In the genomic region with DNA sequence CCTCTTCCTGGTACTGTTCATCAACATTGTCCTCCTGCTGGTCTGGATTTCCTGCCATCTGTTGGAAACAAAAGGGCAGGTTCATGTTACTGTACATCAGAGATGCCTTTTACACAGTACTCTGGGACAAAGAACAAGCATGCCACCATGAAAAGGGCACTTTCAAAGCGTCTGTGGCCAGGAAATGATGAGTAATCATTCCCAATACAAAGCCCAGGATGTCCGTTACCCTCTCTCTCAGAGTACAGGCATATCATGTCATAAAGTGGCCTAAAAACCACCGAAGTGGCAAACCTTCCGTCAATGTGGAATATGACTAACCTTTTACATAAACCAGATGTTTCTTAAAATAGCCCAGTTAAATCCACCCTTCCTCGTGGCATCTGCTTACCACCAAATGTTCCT, we compare ENCODE assay signal across 8 cellular contexts.
DNase-seq lines count a peak whose midpoint lies in the region; ATAC-seq, FAIRE-seq and TF ChIP-seq lines count a peak whose summit lies in the region.

No MANE protein-coding gene starts in this region.

- 20 to 26% (median 21%) methylated on average over 5 of the region's 5 CpGs for WGBS in spleen, 5 donors

- peak overlapping the region in 1 of 8 donors; percentile 18 for H3K27ac ChIP-seq in spleen

- H3K9me3 Mint-ChIP-seq in T-helper 2 cell treated with Interferon-gamma antibody and Interleukin-4, amounts not matched to agents 5 μg/mL and 100 μg/mL, for 36 hours = no peaks in the 10 kb centered on the region
- H3K9me3 Mint-ChIP-seq in glutamatergic neuron (ENCODE audit: unreplicated experiment) (peaks cover 3% of the 10 kb centered on the region), WTC11 (no peaks in the 10 kb centered on the region)

- intact Hi-C loops in spleen (cut with DNase I; ENCODE audit: low total_unique reads) = no loop called here

- peak overlapping the region; percentile 19 for H3K4me3 Mint-ChIP-seq in T-helper 2 cell treated with Interferon-gamma antibody and Interleukin-4, amounts not matched to agents 5 μg/mL and 100 μg/mL, for 36 hours
- H3K4me3 Mint-ChIP-seq in glutamatergic neuron (ENCODE audit: unreplicated experiment) = peak overlapping the region; percentile 8
- no peak overlapping the region for H3K4me3 Mint-ChIP-seq in WTC11

- H3K36me3 ChIP-seq in spleen = peaks cover 0 to 100% (median 40%) of the 10 kb centered on the region in 6 donors

- DNase-seq in Jurkat, Clone E6-1 (ENCODE audit: low read depth, low spot score) = peak; percentile 10
- peak; percentile 68 for DNase-seq in T-helper 2 cell treated with Interferon-gamma antibody and Interleukin-4, amounts not matched to agents 5 μg/mL and 100 μg/mL, for 36 hours (ENCODE audit: low spot score)
- no peak for DNase-seq in glutamatergic neuron
- DNase-seq in frontal cortex (ENCODE audit: low spot score in 2 of 2) = no peak
- DNase-seq in WTC11 (ENCODE audit: low spot score) = no peak
- DNase-seq in NCI-H1694 treated with DMSO at 0.1 percent for 48 hours (lab: John Stamatoyannopoulos, UW) = no peak
- DNase-seq in spleen = no peak

- ATAC-seq in GM18907 (IDR thresholded peaks at IDR 0.05; ENCODE audit: unreplicated experiment) (peak; percentile 74), WTC11 (no peak)

- H3K27ac Mint-ChIP-seq in T-helper 2 cell treated with Interferon-gamma antibody and Interleukin-4, amounts not matched to agents 5 μg/mL and 100 μg/mL, for 36 hours = peak overlapping the region; percentile 38
- H3K27ac Mint-ChIP-seq in glutamatergic neuron (ENCODE audit: unreplicated experiment) (peak overlapping the region; percentile 88), WTC11 (no peak overlapping the region)

- peaks cover 13% of the 10 kb centered on the region for H3K4me1 Mint-ChIP-seq in T-helper 2 cell treated with Interferon-gamma antibody and Interleukin-4, amounts not matched to agents 5 μg/mL and 100 μg/mL, for 36 hours (ENCODE audit: low read depth)
- peaks cover 40% of the 10 kb centered on the region for H3K4me1 Mint-ChIP-seq in glutamatergic neuron (ENCODE audit: low read depth, unreplicated experiment)
- H3K4me1 Mint-ChIP-seq in WTC11 = peaks cover 6% of the 10 kb centered on the region

- POLR2A ChIA-PET in WTC11 (lab: Charles Lee) = no interaction called here

- FAIRE-seq in frontal cortex (lab: Jason Lieb, UNC) = no peak

- no peaks in the 10 kb centered on the region for H3K27me3 Mint-ChIP-seq in T-helper 2 cell treated with Interferon-gamma antibody and Interleukin-4, amounts not matched to agents 5 μg/mL and 100 μg/mL, for 36 hours (ENCODE audit: low read depth)
- peaks cover 2% of the 10 kb centered on the region for H3K27me3 Mint-ChIP-seq in glutamatergic neuron (ENCODE audit: unreplicated experiment)
- no peaks in the 10 kb centered on the region for H3K27me3 Mint-ChIP-seq in WTC11 (ENCODE audit: low read depth)

- no peak overlapping the region for H3K4me3 ChIP-seq in Jurkat, Clone E6-1 (ENCODE audit: low read length)
- no peak overlapping the region for H3K4me3 ChIP-seq in spleen

- peaks cover 8% of the 10 kb centered on the region for H3K36me3 Mint-ChIP-seq in T-helper 2 cell treated with Interferon-gamma antibody and Interleukin-4, amounts not matched to agents 5 μg/mL and 100 μg/mL, for 36 hours (ENCODE audit: low read depth)
- no peaks in the 10 kb centered on the region for H3K36me3 Mint-ChIP-seq in glutamatergic neuron (ENCODE audit: unreplicated experiment)
- H3K36me3 Mint-ChIP-seq in WTC11 = peaks cover 58% of the 10 kb centered on the region

- H3K27me3 ChIP-seq in spleen (replicated peaks in 1 of 7) = no peaks in the 10 kb centered on the region

- no peaks in the 10 kb centered on the region for H3K4me1 ChIP-seq in spleen

- no peak for TF ChIP-seq POLR2A in spleen (IDR thresholded peaks at IDR 0.05)

- no peaks in the 10 kb centered on the region for H3K9me3 ChIP-seq in spleen

- TF ChIP-seq CTCF in glutamatergic neuron (IDR thresholded peaks at IDR 0.05; ENCODE audit: partially characterized antibody, unreplicated experiment) (no peak), WTC11 (IDR thresholded peaks at IDR 0.05) (no peak), spleen (IDR thresholded peaks at IDR 0.05 in 8 of 11, conservative IDR thresholded peaks at IDR 0.05 in 3 of 11) (no peak)

- CTCF ChIA-PET in WTC11 (lab: Charles Lee) = no interaction called here

TF ChIP-seq in WTC11, 78 proteins besides CTCF, POLR2A, EP300 and RAD21:
- TF ChIP-seq GTF2I (CRISPR knock-in tag; conservative IDR thresholded peaks at IDR 0.05) = no peak
- no peak for TF ChIP-seq ZNF138 (CRISPR knock-in tag; conservative IDR thresholded peaks at IDR 0.05)
- no peak for TF ChIP-seq MYBL2 (CRISPR knock-in tag; IDR thresholded peaks at IDR 0.05)
- TF ChIP-seq ZBTB21 (CRISPR knock-in tag; IDR thresholded peaks at IDR 0.05; ENCODE audit: borderline replicate concordance) = no peak
- TF ChIP-seq, protein P1, sequence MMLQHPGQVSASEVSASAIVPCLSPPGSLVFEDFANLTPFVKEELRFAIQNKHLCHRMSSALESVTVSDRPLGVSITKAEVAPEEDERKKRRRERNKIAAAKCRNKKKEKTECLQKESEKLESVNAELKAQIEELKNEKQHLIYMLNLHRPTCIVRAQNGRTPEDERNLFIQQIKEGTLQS (CRISPR knock-in tag; conservative IDR thresholded peaks at IDR 0.05) = no peak
- TF ChIP-seq FOXP1 (CRISPR knock-in tag; IDR thresholded peaks at IDR 0.05; ENCODE audit: borderline replicate concordance) = no peak

Comparison
In these comparisons a context has a peak if more than half of its experiments do, and no peak if none do; other contexts are left out.
1. DNase-seq: peak in Jurkat, Clone E6-1 (single experiment) and T-helper 2 cell treated with Interferon-gamma antibody and Interleukin-4, amounts not matched to agents 5 μg/mL and 100 μg/mL, for 36 hours (single experiment); none in glutamatergic neuron (single experiment), frontal cortex (0 of 2), WTC11 (single experiment), NCI-H1694 treated with DMSO at 0.1 percent for 48 hours (single experiment) and spleen (single experiment).